ENCODE assay signal across 1 cellular context in the genomic region with DNA sequence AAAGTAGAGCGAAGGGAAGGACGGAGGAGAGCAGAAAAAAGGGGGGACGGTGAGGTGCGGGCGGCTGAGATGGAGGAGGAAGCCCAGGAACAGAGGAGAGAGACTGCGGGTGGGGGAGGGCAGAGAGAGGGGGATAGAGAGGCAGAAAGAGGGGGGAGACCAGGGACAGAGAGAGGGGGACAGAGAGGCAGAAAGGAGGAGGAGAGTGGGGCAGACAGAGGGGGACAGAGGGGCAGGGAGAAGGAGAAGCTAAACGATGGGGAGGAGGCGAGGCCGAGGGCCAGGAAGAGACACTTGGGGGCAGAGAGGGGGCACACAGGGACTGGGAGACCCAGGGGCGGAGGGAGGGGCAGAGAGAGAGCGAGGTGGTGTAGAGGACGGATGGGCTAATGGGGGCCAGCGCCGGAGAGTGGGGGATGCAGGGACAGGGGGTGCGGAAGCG.
TF ChIP-seq lines count a peak whose summit lies in the region.

No MANE protein-coding gene starts in this region.

TF ChIP-seq in H1, 55 proteins besides CTCF, POLR2A, EP300 and RAD21:
- no peak for TF ChIP-seq JUN (IDR thresholded peaks at IDR 0.05; ENCODE audit: low read depth, low read length)
- TF ChIP-seq SP1 (IDR thresholded peaks at IDR 0.05; ENCODE audit: low read depth, low read length) = no peak
- TF ChIP-seq CTBP2 (IDR thresholded peaks at IDR 0.05; ENCODE audit: borderline replicate concordance, insufficient read depth, insufficient read length, low read length) = no peak
- no peak for TF ChIP-seq PHF8 (conservative IDR thresholded peaks at IDR 0.05; ENCODE audit: low read depth, low read length)
- TF ChIP-seq SIN3A (conservative IDR thresholded peaks at IDR 0.05 in 1 of 2, IDR thresholded peaks at IDR 0.05 in 1 of 2; ENCODE audit: low read depth in 1 of 2, low read length in 2 of 2) = no peak
- no peak for TF ChIP-seq RXRA (IDR thresholded peaks at IDR 0.05; ENCODE audit: insufficient read depth, low read depth, low read length)
- peak; percentile 39 for TF ChIP-seq KDM4A (IDR thresholded peaks at IDR 0.05; ENCODE audit: low read depth, low read length, severe bottlenecking)
- TF ChIP-seq CREB1 (IDR thresholded peaks at IDR 0.05) = no peak
- peak; percentile 14; the same call in 1 of the 2 replicates for TF ChIP-seq SUZ12 (IDR thresholded peaks at IDR 0.05; ENCODE audit: low read length)
- TF ChIP-seq, protein P1, sequence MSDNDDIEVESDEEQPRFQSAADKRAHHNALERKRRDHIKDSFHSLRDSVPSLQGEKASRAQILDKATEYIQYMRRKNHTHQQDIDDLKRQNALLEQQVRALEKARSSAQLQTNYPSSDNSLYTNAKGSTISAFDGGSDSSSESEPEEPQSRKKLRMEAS (IDR thresholded peaks at IDR 0.05) = no peak
- TF ChIP-seq TAF7 (optimal IDR thresholded peaks at IDR 0.05; ENCODE audit: borderline replicate concordance, low read depth, low read length) = no peak
- peak; percentile 9 for TF ChIP-seq EZH2 (IDR thresholded peaks at IDR 0.05; ENCODE audit: low read depth, low read length, severe bottlenecking)
- no peak for TF ChIP-seq POU5F1 (IDR thresholded peaks at IDR 0.05; ENCODE audit: low read depth, low read length)
- TF ChIP-seq, protein P2, sequence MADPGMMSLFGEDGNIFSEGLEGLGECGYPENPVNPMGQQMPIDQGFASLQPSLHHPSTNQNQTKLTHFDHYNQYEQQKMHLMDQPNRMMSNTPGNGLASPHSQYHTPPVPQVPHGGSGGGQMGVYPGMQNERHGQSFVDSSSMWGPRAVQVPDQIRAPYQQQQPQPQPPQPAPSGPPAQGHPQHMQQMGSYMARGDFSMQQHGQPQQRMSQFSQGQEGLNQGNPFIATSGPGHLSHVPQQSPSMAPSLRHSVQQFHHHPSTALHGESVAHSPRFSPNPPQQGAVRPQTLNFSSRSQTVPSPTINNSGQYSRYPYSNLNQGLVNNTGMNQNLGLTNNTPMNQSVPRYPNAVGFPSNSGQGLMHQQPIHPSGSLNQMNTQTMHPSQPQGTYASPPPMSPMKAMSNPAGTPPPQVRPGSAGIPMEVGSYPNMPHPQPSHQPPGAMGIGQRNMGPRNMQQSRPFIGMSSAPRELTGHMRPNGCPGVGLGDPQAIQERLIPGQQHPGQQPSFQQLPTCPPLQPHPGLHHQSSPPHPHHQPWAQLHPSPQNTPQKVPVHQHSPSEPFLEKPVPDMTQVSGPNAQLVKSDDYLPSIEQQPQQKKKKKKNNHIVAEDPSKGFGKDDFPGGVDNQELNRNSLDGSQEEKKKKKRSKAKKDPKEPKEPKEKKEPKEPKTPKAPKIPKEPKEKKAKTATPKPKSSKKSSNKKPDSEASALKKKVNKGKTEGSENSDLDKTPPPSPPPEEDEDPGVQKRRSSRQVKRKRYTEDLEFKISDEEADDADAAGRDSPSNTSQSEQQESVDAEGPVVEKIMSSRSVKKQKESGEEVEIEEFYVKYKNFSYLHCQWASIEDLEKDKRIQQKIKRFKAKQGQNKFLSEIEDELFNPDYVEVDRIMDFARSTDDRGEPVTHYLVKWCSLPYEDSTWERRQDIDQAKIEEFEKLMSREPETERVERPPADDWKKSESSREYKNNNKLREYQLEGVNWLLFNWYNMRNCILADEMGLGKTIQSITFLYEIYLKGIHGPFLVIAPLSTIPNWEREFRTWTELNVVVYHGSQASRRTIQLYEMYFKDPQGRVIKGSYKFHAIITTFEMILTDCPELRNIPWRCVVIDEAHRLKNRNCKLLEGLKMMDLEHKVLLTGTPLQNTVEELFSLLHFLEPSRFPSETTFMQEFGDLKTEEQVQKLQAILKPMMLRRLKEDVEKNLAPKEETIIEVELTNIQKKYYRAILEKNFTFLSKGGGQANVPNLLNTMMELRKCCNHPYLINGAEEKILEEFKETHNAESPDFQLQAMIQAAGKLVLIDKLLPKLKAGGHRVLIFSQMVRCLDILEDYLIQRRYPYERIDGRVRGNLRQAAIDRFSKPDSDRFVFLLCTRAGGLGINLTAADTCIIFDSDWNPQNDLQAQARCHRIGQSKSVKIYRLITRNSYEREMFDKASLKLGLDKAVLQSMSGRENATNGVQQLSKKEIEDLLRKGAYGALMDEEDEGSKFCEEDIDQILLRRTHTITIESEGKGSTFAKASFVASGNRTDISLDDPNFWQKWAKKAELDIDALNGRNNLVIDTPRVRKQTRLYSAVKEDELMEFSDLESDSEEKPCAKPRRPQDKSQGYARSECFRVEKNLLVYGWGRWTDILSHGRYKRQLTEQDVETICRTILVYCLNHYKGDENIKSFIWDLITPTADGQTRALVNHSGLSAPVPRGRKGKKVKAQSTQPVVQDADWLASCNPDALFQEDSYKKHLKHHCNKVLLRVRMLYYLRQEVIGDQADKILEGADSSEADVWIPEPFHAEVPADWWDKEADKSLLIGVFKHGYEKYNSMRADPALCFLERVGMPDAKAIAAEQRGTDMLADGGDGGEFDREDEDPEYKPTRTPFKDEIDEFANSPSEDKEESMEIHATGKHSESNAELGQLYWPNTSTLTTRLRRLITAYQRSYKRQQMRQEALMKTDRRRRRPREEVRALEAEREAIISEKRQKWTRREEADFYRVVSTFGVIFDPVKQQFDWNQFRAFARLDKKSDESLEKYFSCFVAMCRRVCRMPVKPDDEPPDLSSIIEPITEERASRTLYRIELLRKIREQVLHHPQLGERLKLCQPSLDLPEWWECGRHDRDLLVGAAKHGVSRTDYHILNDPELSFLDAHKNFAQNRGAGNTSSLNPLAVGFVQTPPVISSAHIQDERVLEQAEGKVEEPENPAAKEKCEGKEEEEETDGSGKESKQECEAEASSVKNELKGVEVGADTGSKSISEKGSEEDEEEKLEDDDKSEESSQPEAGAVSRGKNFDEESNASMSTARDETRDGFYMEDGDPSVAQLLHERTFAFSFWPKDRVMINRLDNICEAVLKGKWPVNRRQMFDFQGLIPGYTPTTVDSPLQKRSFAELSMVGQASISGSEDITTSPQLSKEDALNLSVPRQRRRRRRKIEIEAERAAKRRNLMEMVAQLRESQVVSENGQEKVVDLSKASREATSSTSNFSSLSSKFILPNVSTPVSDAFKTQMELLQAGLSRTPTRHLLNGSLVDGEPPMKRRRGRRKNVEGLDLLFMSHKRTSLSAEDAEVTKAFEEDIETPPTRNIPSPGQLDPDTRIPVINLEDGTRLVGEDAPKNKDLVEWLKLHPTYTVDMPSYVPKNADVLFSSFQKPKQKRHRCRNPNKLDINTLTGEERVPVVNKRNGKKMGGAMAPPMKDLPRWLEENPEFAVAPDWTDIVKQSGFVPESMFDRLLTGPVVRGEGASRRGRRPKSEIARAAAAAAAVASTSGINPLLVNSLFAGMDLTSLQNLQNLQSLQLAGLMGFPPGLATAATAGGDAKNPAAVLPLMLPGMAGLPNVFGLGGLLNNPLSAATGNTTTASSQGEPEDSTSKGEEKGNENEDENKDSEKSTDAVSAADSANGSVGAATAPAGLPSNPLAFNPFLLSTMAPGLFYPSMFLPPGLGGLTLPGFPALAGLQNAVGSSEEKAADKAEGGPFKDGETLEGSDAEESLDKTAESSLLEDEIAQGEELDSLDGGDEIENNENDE (IDR thresholded peaks at IDR 0.05; ENCODE audit: insufficient replicate concordance, low read length) = no peak
- TF ChIP-seq, protein P3, sequence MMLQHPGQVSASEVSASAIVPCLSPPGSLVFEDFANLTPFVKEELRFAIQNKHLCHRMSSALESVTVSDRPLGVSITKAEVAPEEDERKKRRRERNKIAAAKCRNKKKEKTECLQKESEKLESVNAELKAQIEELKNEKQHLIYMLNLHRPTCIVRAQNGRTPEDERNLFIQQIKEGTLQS (IDR thresholded peaks at IDR 0.05; ENCODE audit: insufficient read depth, low read depth, low read length) = no peak
- TF ChIP-seq, protein P4, sequence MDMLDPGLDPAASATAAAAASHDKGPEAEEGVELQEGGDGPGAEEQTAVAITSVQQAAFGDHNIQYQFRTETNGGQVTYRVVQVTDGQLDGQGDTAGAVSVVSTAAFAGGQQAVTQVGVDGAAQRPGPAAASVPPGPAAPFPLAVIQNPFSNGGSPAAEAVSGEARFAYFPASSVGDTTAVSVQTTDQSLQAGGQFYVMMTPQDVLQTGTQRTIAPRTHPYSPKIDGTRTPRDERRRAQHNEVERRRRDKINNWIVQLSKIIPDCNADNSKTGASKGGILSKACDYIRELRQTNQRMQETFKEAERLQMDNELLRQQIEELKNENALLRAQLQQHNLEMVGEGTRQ (IDR thresholded peaks at IDR 0.05; ENCODE audit: low read length) = no peak
- TF ChIP-seq ZNF274 (IDR thresholded peaks at IDR 0.05; ENCODE audit: borderline replicate concordance, extremely low read depth, low read length) = no peak
